Comparison of ENCODE assay signal across 8 cellular contexts in genomic region chr17:20009302-20010098, GRCh38.
DNase-seq lines count a peak whose midpoint lies in the region; ATAC-seq lines count a peak whose summit lies in the region.

TSS of gene SPECC1 (plus strand) at chr17:20009359. CDS start at chr17:20096652, 87,293 bp downstream.

- H3K27me3 ChIP-seq in layer of hippocampus (ENCODE audit: control insufficient read depth, insufficient read depth, low read length): no peaks in the 10 kb centered on the region

- DNase-seq in NCI-H524 (lab: John Stamatoyannopoulos, UW) (peak; percentile 85 to 91), NCI-H524 treated with DMSO at 0.1 percent for 48 hours (lab: John Stamatoyannopoulos, UW) (no peak), NCI-H2171 treated with DMSO at 0.1 percent for 48 hours (lab: John Stamatoyannopoulos, UW) (peak; percentile 81)
- peak; percentile 60 to 78 (median 75) for DNase-seq in activated CD4-positive, CD25-positive, alpha-beta regulatory T cell (lab: John Stamatoyannopoulos, UW)
- DNase-seq in central memory CD4-positive, alpha-beta T cell: peak; percentile 83
- DNase-seq in stimulated activated CD4-positive, alpha-beta T cell treated with anti-CD3 and anti-CD28 coated beads, Interleukin-1b, Interleukin-23, amount 100 ng/mL, for 48 hours: peak; percentile 85

- peak within 1 kb of the TSS; percentile 75 for H3K27ac ChIP-seq in layer of hippocampus (ENCODE audit: low read depth, low read length)

- ATAC-seq in HG03025 (IDR thresholded peaks at IDR 0.05; ENCODE audit: low FRiP score, unreplicated experiment): peak; percentile 39
